In the genomic region with DNA sequence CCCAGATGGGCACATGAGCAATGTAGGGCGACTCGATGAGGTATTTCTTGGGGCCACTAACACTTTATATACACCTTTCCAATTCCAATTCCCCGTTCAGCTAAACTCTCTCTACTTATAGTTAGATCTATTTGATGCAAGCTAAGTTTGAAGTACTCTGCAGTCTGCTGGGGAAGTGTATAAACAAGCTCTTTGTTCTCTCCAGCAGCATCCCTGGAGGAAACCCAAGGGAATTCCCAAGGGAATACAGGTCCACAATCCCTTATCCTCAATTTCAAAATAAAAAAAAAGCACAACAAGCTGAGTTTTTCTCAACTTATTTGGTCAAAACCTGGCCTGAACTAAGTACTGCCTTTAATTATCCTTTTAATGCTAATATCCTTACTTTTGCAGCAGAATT, we compare ENCODE assay signal across 19 cellular contexts.
A peak's percentile ranks its signal among the peaks of the same experiment; 100 is the strongest.
DNase-seq lines count a peak whose midpoint lies in the region; ATAC-seq and TF ChIP-seq lines count a peak whose summit lies in the region.
"Had no signal": no experiment of that assay in that cellular context is flagged by ENCODE, and none has a peak within 500 bp of the region (broad histone marks: within the 10 kb centered on the region; RNA-seq: fewer than 3 reads in every experiment).

No MANE protein-coding gene starts in this region.

- peaks cover 39% of the 10 kb centered on the region for H3K4me1 Mint-ChIP-seq in nephron progenitor cell
- H3K4me1 Mint-ChIP-seq: B cell had no signal

- peaks cover 31% of the 10 kb centered on the region for H3K36me3 Mint-ChIP-seq in nephron progenitor cell (ENCODE audit: low read depth)

- TF ChIP-seq CTCF in nephron progenitor cell (IDR thresholded peaks at IDR 0.05) (no peak), brain microvascular endothelial cell (IDR thresholded peaks at IDR 0.05; ENCODE audit: low read depth, low read length, missing control alignments) (no peak)

- no peaks in the 10 kb centered on the region for H3K36me3 ChIP-seq in HAP-1 (replicated peaks)
- no peaks in the 10 kb centered on the region for H3K36me3 ChIP-seq in brain microvascular endothelial cell (replicated peaks)

- H3K27me3 ChIP-seq in HAP-1 (ENCODE audit: low read depth) = no peaks in the 10 kb centered on the region
- H3K27me3 ChIP-seq in brain microvascular endothelial cell (replicated peaks) = no peaks in the 10 kb centered on the region

- no peak overlapping the region for H3K4me3 ChIP-seq in HAP-1
- no peak overlapping the region for H3K4me3 ChIP-seq in brain microvascular endothelial cell (ENCODE audit: low read depth, low read length)
- H3K4me3 ChIP-seq: SK-N-MC had no signal

- H3K9me3 ChIP-seq in HAP-1 = peaks cover 5% of the 10 kb centered on the region; the same call in 1 of the 2 replicates

- ATAC-seq in HG02763 (IDR thresholded peaks at IDR 0.05; ENCODE audit: unreplicated experiment) = no peak

- H3K4me3 Mint-ChIP-seq in nephron progenitor cell = no peak overlapping the region
- H3K4me3 Mint-ChIP-seq: B cell; CD4-positive, alpha-beta T cell had no signal

- H3K27ac ChIP-seq in brain microvascular endothelial cell = no peak overlapping the region
- H3K27ac ChIP-seq: SK-N-MC had no signal

- H3K9me3 Mint-ChIP-seq in nephron progenitor cell = peaks cover 41% of the 10 kb centered on the region
- H3K9me3 Mint-ChIP-seq: CD4-positive, alpha-beta T cell had no signal

- H3K4me1 ChIP-seq in HAP-1 = no peaks in the 10 kb centered on the region

- DNase-seq in COLO829 (ENCODE audit: low spot score) (peak; percentile 95), HAP-1 (ENCODE audit: low spot score in 2 of 2) (peak; percentile 21 to 44), NCI-H69 (lab: John Stamatoyannopoulos, UW) (peak; percentile 28), nephron progenitor cell (no peak), foreskin melanocyte (no peak), brain microvascular endothelial cell (no peak), cerebellum (ENCODE audit: low spot score) (no peak)
- DNase-seq: ACHN; CD4-positive, alpha-beta T cell; H7; Karpas-422; MM.1S; NCI-H1436; NCI-H2029 treated with DMSO at 0.1 percent for 48 hours; NCI-H524 treated with DMSO at 0.1 percent for 48 hours; T-helper 1 cell had no signal

- H3K27ac Mint-ChIP-seq in nephron progenitor cell = peak overlapping the region; percentile 93
- H3K27ac Mint-ChIP-seq: B cell; CD4-positive, alpha-beta T cell had no signal

- peaks cover 5% of the 10 kb centered on the region for H3K27me3 Mint-ChIP-seq in nephron progenitor cell (ENCODE audit: low read depth, poor library complexity)
- H3K27me3 Mint-ChIP-seq: B cell; CD4-positive, alpha-beta T cell had no signal

- in situ Hi-C loops in HAP-1 (cut with MboI; ENCODE audit: low sequenced_read_pairs) (no loop called here), brain microvascular endothelial cell (cut with HindIII; ENCODE audit: low pct_ligation_motif_present, low sequenced_read_pairs) (no loop called here)

Comparison
In these comparisons a context has a peak if more than half of its experiments do, and no peak if none do; other contexts are left out.
1. DNase-seq: peak in COLO829 (single experiment), HAP-1 (2 of 2) and NCI-H69 (single experiment); none in nephron progenitor cell (single experiment), foreskin melanocyte (single experiment), brain microvascular endothelial cell (single experiment) and cerebellum (single experiment).